In genomic region chr19:5314907-5315298, GRCh38 we compare ENCODE assay signal across 29 cellular contexts.
"Had no signal": no experiment of that assay in that cellular context is flagged by ENCODE, and none has a peak within 500 bp of the region (broad histone marks: within the 10 kb centered on the region; RNA-seq: fewer than 3 reads in every experiment).

No MANE protein-coding gene starts in this region.

- H3K4me3 Mint-ChIP-seq: memory B cell; naive B cell; natural killer cell treated with Interleukin-12 subunit alpha and Interleukin-12 subunit beta and Interleukin-15 and Interleukin-18, amount 100 ng/mL, for 72 hours; stimulated activated naive CD8-positive, alpha-beta T cell treated with anti-CD3 and anti-CD28 coated beads, Interleukin-15, amount 100 ng/mL, for 72 hours had no signal

- H3K36me3 ChIP-seq: gastrocnemius medialis, heart left ventricle, ovary, suprapubic skin, transverse colon, upper lobe of right lung, uterus had no signal

- H3K79me2 ChIP-seq: hepatocyte had no signal

- H2AFZ ChIP-seq: hepatocyte had no signal

- H3K27ac ChIP-seq: dorsolateral prefrontal cortex, epithelial cell of prostate, gastrocnemius medialis, heart left ventricle, hepatocyte, ovary, psoas muscle, skin epidermis, suprapubic skin, transverse colon, upper lobe of right lung, uterus had no signal

- H3K27me3 ChIP-seq: dorsolateral prefrontal cortex, gastrocnemius medialis, hepatocyte, ovary, suprapubic skin, transverse colon, uterus had no signal

- DNase-seq: dorsolateral prefrontal cortex; effector CD4-positive, alpha-beta T cell; gastrocnemius medialis; heart left ventricle; kidney; naive B cell; nucleus accumbens; ovary; posterior cingulate gyrus; psoas muscle; right cardiac atrium; stimulated activated CD4-positive, alpha-beta T cell treated with anti-CD3 and anti-CD28 coated beads, Interleukin-12 subunit alpha, Interleukin-12 subunit beta, amount 100 ng/mL, for 4 hours; stimulated activated CD4-positive, alpha-beta T cell treated with anti-CD3 and anti-CD28 coated beads, Interleukin-1b, Interleukin-23, amount 100 ng/mL, for 48 hours; stimulated activated CD4-positive, alpha-beta T cell treated with anti-CD3 and anti-CD28 coated beads, Interleukin-4, amount 100 ng/mL, for 1 hour; stimulated activated CD8-positive, alpha-beta memory T cell treated with anti-CD3 and anti-CD28 coated beads, Interleukin-4, amount 100 ng/mL, for 48 hours; stimulated activated naive CD4-positive, alpha-beta T cell; stimulated activated naive CD8-positive, alpha-beta T cell treated with anti-CD3 and anti-CD28 coated beads, Interleukin-15, amount 100 ng/mL, for 72 hours; transverse colon; upper lobe of right lung; uterus had no signal

- FAIRE-seq: colon, kidney had no signal

- H3K4me3 ChIP-seq: dorsolateral prefrontal cortex, gastrocnemius medialis, heart left ventricle, hepatocyte, lung, ovary, psoas muscle, skin epidermis, suprapubic skin, transverse colon, upper lobe of right lung, uterus had no signal

- H3K27ac Mint-ChIP-seq: memory B cell; natural killer cell treated with Interleukin-12 subunit alpha and Interleukin-12 subunit beta and Interleukin-15 and Interleukin-18, amount 100 ng/mL, for 72 hours had no signal

- H3K9me3 ChIP-seq: gastrocnemius medialis, heart left ventricle, ovary, psoas muscle, suprapubic skin, transverse colon, upper lobe of right lung, uterus had no signal

- H3K4me1 ChIP-seq: gastrocnemius medialis, heart left ventricle, psoas muscle, suprapubic skin, transverse colon, upper lobe of right lung, uterus had no signal

- H3K36me3 Mint-ChIP-seq: naive B cell; natural killer cell treated with Interleukin-12 subunit alpha and Interleukin-12 subunit beta and Interleukin-15 and Interleukin-18, amount 100 ng/mL, for 72 hours had no signal

- ATAC-seq: gastrocnemius medialis; heart left ventricle; left lobe of liver; natural killer cell treated with Interleukin-12 subunit alpha and Interleukin-12 subunit beta and Interleukin-15 and Interleukin-18, amount 100 ng/mL, for 72 hours; psoas muscle; right cardiac atrium; stimulated activated naive CD8-positive, alpha-beta T cell treated with anti-CD3 and anti-CD28 coated beads, Interleukin-15, amount 100 ng/mL, for 72 hours; upper lobe of right lung had no signal

- H3K4me2 ChIP-seq: hepatocyte had no signal

- H3K4me1 Mint-ChIP-seq: memory B cell had no signal

- H3K9me3 Mint-ChIP-seq: natural killer cell treated with Interleukin-12 subunit alpha and Interleukin-12 subunit beta and Interleukin-15 and Interleukin-18, amount 100 ng/mL, for 72 hours; stimulated activated naive CD8-positive, alpha-beta T cell treated with anti-CD3 and anti-CD28 coated beads, Interleukin-15, amount 100 ng/mL, for 72 hours had no signal
